Comparison of ENCODE assay signal across 6 cellular contexts in genomic region chr12:55818140-55818728, GRCh38. TPM values are rescaled to one million over a fixed set of nuclear protein-coding genes. Genes with fewer than 3 reads are reported as not detected.
DNase-seq lines count a peak whose midpoint lies in the region; ATAC-seq lines count a peak whose summit lies in the region.

No MANE protein-coding gene starts in this region.

- no peaks in the 10 kb centered on the region for H3K27me3 Mint-ChIP-seq in naive B cell

- ATAC-seq in GM18498 (IDR thresholded peaks at IDR 0.05; ENCODE audit: unreplicated experiment): peak; percentile 36
- ATAC-seq in HG03025 (IDR thresholded peaks at IDR 0.05; ENCODE audit: low FRiP score, unreplicated experiment): peak; percentile 30
- ATAC-seq in naive B cell (ENCODE audit: low read depth in 2 of 2): peak; percentile 40 to 43

- peaks cover 12 to 28% (median 22%) of the 10 kb centered on the region in 3 donors for H3K4me1 Mint-ChIP-seq in naive B cell

- DNase-seq in amniotic stem cell (lab: John Stamatoyannopoulos, UW) (peak; percentile 72), naive B cell (no peak), T-helper 1 cell (no peak)
- no peak for DNase-seq in activated CD4-positive, alpha-beta T cell treated with anti-CD3 and anti-CD28 coated beads for 4 hours

- no peak overlapping the region for H3K27ac Mint-ChIP-seq in naive B cell

- H3K4me3 Mint-ChIP-seq in naive B cell: no peak overlapping the region

- H3K9me3 Mint-ChIP-seq in naive B cell: no peaks in the 10 kb centered on the region

- H3K36me3 Mint-ChIP-seq in naive B cell: peaks cover 6 to 11% of the 10 kb centered on the region in 2 donors

RNA-seq across cellular contexts. Expression of gene ORMDL2, which starts 0.4 kb away (rescaled TPM):
- polyA plus RNA-seq in naive B cell (ENCODE audit: low read depth in 6 of 6): 100 to 1,000 TPM in 3 of 6 donors, 10 to 100 TPM in 3; 73.9 to 114 (median 98.1) TPM

RNA-seq across cellular contexts. Expression of gene SARNP, which starts 0.7 kb away (rescaled TPM):
- polyA plus RNA-seq in naive B cell (ENCODE audit: low read depth in 6 of 6): 100 to 1,000 TPM in 4 of 6 donors, 10 to 100 TPM in 2; 92.8 to 128 (median 106) TPM

RNA-seq across cellular contexts. Expression of gene DNAJC14, which starts 11.2 kb away (rescaled TPM):
- polyA plus RNA-seq in naive B cell (ENCODE audit: low read depth in 6 of 6): 10 to 100 TPM; 29.0 to 46.9 (median 37.4) TPM

RNA-seq across cellular contexts. Expression of gene MMP19, which starts 24.5 kb away (rescaled TPM):
- polyA plus RNA-seq in naive B cell (ENCODE audit: low read depth in 6 of 6): under 1 TPM in 1 of 6 donors, not detected in 5; 0.21 TPM
